In the genomic region with DNA sequence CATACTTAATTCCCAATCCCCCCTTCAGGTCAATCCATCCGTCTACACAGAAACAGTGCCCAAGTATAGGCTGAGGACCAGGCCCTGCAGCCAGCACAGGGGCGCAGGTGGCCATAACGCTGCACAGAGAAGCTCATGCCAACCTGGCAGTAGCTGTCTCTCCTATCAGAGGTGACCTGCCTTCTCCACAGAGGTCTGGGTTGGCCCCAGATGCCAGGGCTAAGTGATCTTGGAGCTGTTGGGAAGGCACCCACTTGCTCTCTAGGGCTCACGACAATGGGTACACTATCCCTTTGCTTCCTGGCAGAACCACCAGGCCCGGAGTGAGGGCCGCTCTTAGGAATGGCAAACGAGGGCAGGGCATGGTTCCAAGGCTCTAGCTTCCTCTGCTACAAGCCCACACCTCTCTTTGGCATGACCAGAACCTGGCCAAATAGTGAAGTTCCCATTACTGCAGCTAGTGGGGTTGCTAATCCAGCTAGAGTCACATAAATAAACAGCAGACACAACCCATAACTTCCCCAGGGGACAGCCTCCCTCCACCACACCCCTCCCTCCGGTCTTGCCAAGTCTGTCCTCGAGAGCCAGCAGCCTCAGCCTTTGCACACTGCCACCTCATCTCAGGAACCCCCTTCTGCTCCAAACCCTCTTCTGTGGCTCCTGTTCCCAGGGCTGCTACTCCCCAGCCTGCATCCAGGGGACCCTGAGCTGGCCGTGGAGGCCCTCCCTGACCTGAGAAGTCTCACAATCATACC, we compare ENCODE assay signal across 24 cellular contexts.
DNase-seq lines count a peak whose midpoint lies in the region; ATAC-seq and TF ChIP-seq lines count a peak whose summit lies in the region.
"Had no signal": no experiment of that assay in that cellular context is flagged by ENCODE, and none has a peak within 500 bp of the region (broad histone marks: within the 10 kb centered on the region; RNA-seq: fewer than 3 reads in every experiment).

No MANE protein-coding gene starts in this region.

- H3K27me3 ChIP-seq in mesenchymal stem cell (ENCODE audit: control insufficient read depth in 1 of 2, insufficient read depth in 1 of 2, low read length in 2 of 2), result no peaks in the 10 kb centered on the region
- H3K27me3 ChIP-seq: adrenal gland, neutrophil, stomach had no signal

- no peak overlapping the region for H3K4ac ChIP-seq in mesenchymal stem cell (ENCODE audit: low read depth in 1 of 2, low read length in 2 of 2)

- no peak overlapping the region for H4K91ac ChIP-seq in mesenchymal stem cell (ENCODE audit: low read length)

- H2AK5ac ChIP-seq in mesenchymal stem cell (ENCODE audit: low read length, severe bottlenecking), result no peak overlapping the region

- peaks cover 3% of the 10 kb centered on the region for H3K4me1 ChIP-seq in mesenchymal stem cell (ENCODE audit: control insufficient read depth, insufficient read depth, low read depth, low read length)
- H3K4me1 ChIP-seq: stomach had no signal

- peak; percentile 43 for ATAC-seq in Right ventricle myocardium inferior
- ATAC-seq in activated CD4-positive, CD25-positive, alpha-beta regulatory T cell treated with anti-CD3 and anti-CD28 coated beads, Interleukin-2, amount 50 U/mL, for 24 hours, result no peak
- ATAC-seq: Panc1 had no signal

- DNase-seq in Right ventricle myocardium inferior (ENCODE audit: missing footprints) (no peak), cardiac septum (ENCODE audit: low spot score) (no peak), coronary artery (ENCODE audit: low spot score) (peak; percentile 71), mesenchymal stem cell (no peak), ureter (ENCODE audit: low spot score) (peak; percentile 40), GM19238 (ENCODE audit: insufficient read length, low spot score) (no peak), ACHN (no peak)
- DNase-seq: activated CD4-positive, alpha-beta T cell treated with anti-CD3 and anti-CD28 coated beads for 48 hours; activated gamma-delta T cell; C1 segment of cervical spinal cord; dermis blood vessel endothelial cell; foreskin melanocyte; hypothalamus; NCI-H1092 treated with DMSO at 0.1 percent for 48 hours; NCI-H2029; stimulated activated CD4-positive, alpha-beta T cell treated with anti-CD3 and anti-CD28 coated beads, Interleukin-4, amount 100 ng/mL, for 24 hours; stomach; T-helper 1 cell; trophoblast cell had no signal

- TF ChIP-seq CTCF in coronary artery (IDR thresholded peaks at IDR 0.05), result no peak

- intact Hi-C loops in Right ventricle myocardium inferior (cut with DNase I) (no loop called here), cardiac septum (cut with DNase I) (no loop called here)

- H3K4me3 ChIP-seq in coronary artery (no peak overlapping the region), mesenchymal stem cell (ENCODE audit: insufficient read depth in 1 of 2, low read depth in 1 of 2, low read length in 2 of 2) (no peak overlapping the region)
- H3K4me3 ChIP-seq: adrenal gland, GM23338, stomach had no signal

- H3K23ac ChIP-seq in mesenchymal stem cell (ENCODE audit: low read length in 2 of 2), result no peak overlapping the region

- in situ Hi-C loops in ACHN (cut with HindIII; ENCODE audit: low pct_ligation_motif_present, low pct_unique_long_range_greater_than_20kb, low sequenced_read_pairs), result no loop called here

- H3K9me3 ChIP-seq in mesenchymal stem cell (ENCODE audit: control insufficient read depth, low read length), result peaks cover 9% of the 10 kb centered on the region
- H3K9me3 ChIP-seq: adrenal gland, neutrophil, stomach had no signal

- H2BK5ac ChIP-seq in mesenchymal stem cell (ENCODE audit: low read depth, low read length, poor library complexity, severe bottlenecking), result no peak overlapping the region

- WGBS in mesenchymal stem cell, result 85% methylated on average over 10 of the region's 10 CpGs

- H4K8ac ChIP-seq in mesenchymal stem cell (ENCODE audit: low read length), result no peak overlapping the region

- no peak overlapping the region for H3K4me2 ChIP-seq in mesenchymal stem cell (ENCODE audit: low read length, poor library complexity, severe bottlenecking)
- H3K4me2 ChIP-seq: GM23338 had no signal

- H3K14ac ChIP-seq in mesenchymal stem cell (ENCODE audit: low read length in 2 of 2), result no peak overlapping the region

- H3K36me3 ChIP-seq in mesenchymal stem cell (ENCODE audit: control insufficient read depth in 1 of 2, insufficient read depth in 2 of 2, low read depth in 1 of 2, low read length in 2 of 2), result peaks cover 0 to 4% of the 10 kb centered on the region in 2 experiments
- H3K36me3 ChIP-seq: adrenal gland, neutrophil, stomach had no signal

- H2BK12ac ChIP-seq in mesenchymal stem cell (ENCODE audit: low read length in 2 of 2), result no peak overlapping the region

- H2AFZ ChIP-seq in mesenchymal stem cell (ENCODE audit: low read depth, low read length), result no peak overlapping the region

- H2BK15ac ChIP-seq in mesenchymal stem cell (ENCODE audit: low read depth, poor library complexity, severe bottlenecking), result no peak overlapping the region

- peaks cover 44% of the 10 kb centered on the region for H3K79me1 ChIP-seq in mesenchymal stem cell (replicated peaks; ENCODE audit: low read length, poor library complexity, severe bottlenecking)

- no peak overlapping the region for H2BK120ac ChIP-seq in mesenchymal stem cell (ENCODE audit: low read depth, low read length)

- peak overlapping the region in 1 of 2 donors; percentile 32 for H3K27ac ChIP-seq in coronary artery
- no peak overlapping the region for H3K27ac ChIP-seq in mesenchymal stem cell (ENCODE audit: low read length, poor library complexity, severe bottlenecking)
- H3K27ac ChIP-seq: adrenal gland, neutrophil had no signal

- H3K9ac ChIP-seq in mesenchymal stem cell (ENCODE audit: low read length), result peak overlapping the region; percentile 20

- no peak overlapping the region for H3K18ac ChIP-seq in mesenchymal stem cell (ENCODE audit: low read depth in 1 of 2, low read length in 2 of 2)

Comparison
In these comparisons a context has a peak if more than half of its experiments do, and no peak if none do; other contexts are left out.
1. DNase-seq: peak in coronary artery (single experiment) and ureter (single experiment); none in Right ventricle myocardium inferior (single experiment), cardiac septum (single experiment), mesenchymal stem cell (single experiment), GM19238 (single experiment) and ACHN (single experiment).